Comparison of ENCODE assay signal across 14 cellular contexts in the genomic region with DNA sequence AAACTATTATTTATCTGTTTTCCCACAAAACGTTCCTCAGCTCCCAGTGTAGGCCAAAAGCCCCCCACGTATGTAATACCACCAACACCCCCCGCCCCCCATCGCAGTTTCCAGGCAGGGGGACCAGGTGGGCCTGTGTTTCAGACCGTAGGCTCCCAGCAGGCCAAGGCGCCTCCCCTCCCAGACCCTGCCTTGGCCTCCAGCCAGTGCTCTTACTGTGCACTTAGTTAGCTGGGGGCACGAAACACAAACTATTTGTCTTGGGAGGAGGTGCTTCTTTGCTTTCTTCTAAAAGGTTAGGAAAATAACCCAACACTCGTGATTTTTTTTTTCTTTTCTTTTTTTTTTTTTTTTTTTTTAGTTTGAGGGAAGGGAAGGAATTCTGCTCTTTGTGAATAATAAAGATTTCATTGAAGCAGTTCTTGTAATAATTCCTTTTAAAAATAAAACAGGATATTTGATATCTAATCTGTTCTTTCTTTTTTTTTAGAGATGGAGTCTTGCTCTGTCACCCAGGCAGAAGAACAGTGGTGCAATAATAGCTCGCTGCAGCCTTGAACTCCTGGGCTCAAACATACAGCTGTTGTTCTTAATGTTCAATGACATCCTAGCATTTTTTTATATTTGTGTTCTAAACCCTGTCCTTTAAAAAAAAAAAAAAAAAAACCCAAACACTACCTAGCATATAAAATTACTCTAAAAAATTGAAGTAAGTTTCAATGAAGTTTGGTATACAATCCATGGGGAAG.
"Had no signal": no experiment of that assay in that cellular context is flagged by ENCODE, and none has a peak within 500 bp of the region (broad histone marks: within the 10 kb centered on the region; RNA-seq: fewer than 3 reads in every experiment).

No MANE protein-coding gene starts in this region.

- H3K27ac Mint-ChIP-seq: activated naive CD4-positive, alpha-beta T cell treated with anti-CD3 and anti-CD28 coated beads for 36 hours; activated naive CD8-positive, alpha-beta T cell treated with anti-CD3 and anti-CD28 coated beads, Interleukin-2, amount 50 U/mL, for 24 hours; activated T-helper 2 cell treated with anti-CD3 and anti-CD28 coated beads, Interferon-gamma antibody, Interleukin-2, Interleukin-4, amounts not matched to agents 10 μg/mL and 5 μg/mL and 100 μg/mL, durations not matched to agents 14 hours and 24 hours and 36 hours; natural killer cell treated with Interleukin-12 subunit alpha and Interleukin-12 subunit beta and Interleukin-15 and Interleukin-18, amount 100 ng/mL, for 72 hours; stimulated activated naive CD8-positive, alpha-beta T cell treated with anti-CD3 and anti-CD28 coated beads, Interleukin-15, amount 100 ng/mL, for 72 hours had no signal

- H3K4me3 ChIP-seq: ascending aorta, esophagus muscularis mucosa, psoas muscle, right lobe of liver, spleen had no signal

- H3K27me3 Mint-ChIP-seq: type B pancreatic cell had no signal

- H3K36me3 ChIP-seq: ascending aorta, esophagus muscularis mucosa, right lobe of liver, spleen had no signal

- H3K4me1 Mint-ChIP-seq: activated naive CD8-positive, alpha-beta T cell treated with anti-CD3 and anti-CD28 coated beads, Interleukin-2, amount 50 U/mL, for 24 hours; stimulated activated naive CD8-positive, alpha-beta T cell treated with anti-CD3 and anti-CD28 coated beads, Interleukin-15, amount 100 ng/mL, for 72 hours had no signal

- H3K9me3 Mint-ChIP-seq: activated naive CD4-positive, alpha-beta T cell treated with anti-CD3 and anti-CD28 coated beads for 36 hours; activated naive CD8-positive, alpha-beta T cell treated with anti-CD3 and anti-CD28 coated beads, Interleukin-2, amount 50 U/mL, for 24 hours; activated T-helper 2 cell treated with anti-CD3 and anti-CD28 coated beads, Interferon-gamma antibody, Interleukin-2, Interleukin-4, amounts not matched to agents 10 μg/mL and 5 μg/mL and 100 μg/mL, durations not matched to agents 14 hours and 24 hours and 36 hours; natural killer cell treated with Interleukin-12 subunit alpha and Interleukin-12 subunit beta and Interleukin-15 and Interleukin-18, amount 100 ng/mL, for 72 hours; stimulated activated naive CD8-positive, alpha-beta T cell treated with anti-CD3 and anti-CD28 coated beads, Interleukin-15, amount 100 ng/mL, for 72 hours; type B pancreatic cell had no signal

- H3K27ac ChIP-seq: ascending aorta, esophagus muscularis mucosa, psoas muscle, right lobe of liver, spleen, VCaP had no signal

- H3K9me3 ChIP-seq: ascending aorta, esophagus muscularis mucosa, psoas muscle, right lobe of liver, spleen had no signal

- FAIRE-seq: bronchial epithelial cell had no signal

- DNase-seq: activated CD4-positive, alpha-beta T cell treated with anti-CD3 and anti-CD28 coated beads for 1 hour; spleen had no signal

- H3K4me1 ChIP-seq: ascending aorta, psoas muscle, right lobe of liver had no signal

- H3K27me3 ChIP-seq: ascending aorta, esophagus muscularis mucosa, right lobe of liver had no signal

- H3K36me3 Mint-ChIP-seq: natural killer cell treated with Interleukin-12 subunit alpha and Interleukin-12 subunit beta and Interleukin-15 and Interleukin-18, amount 100 ng/mL, for 72 hours; type B pancreatic cell had no signal

- H3K4me3 Mint-ChIP-seq: activated naive CD4-positive, alpha-beta T cell treated with anti-CD3 and anti-CD28 coated beads for 36 hours; activated naive CD8-positive, alpha-beta T cell treated with anti-CD3 and anti-CD28 coated beads, Interleukin-2, amount 50 U/mL, for 24 hours; natural killer cell treated with Interleukin-12 subunit alpha and Interleukin-12 subunit beta and Interleukin-15 and Interleukin-18, amount 100 ng/mL, for 72 hours; stimulated activated naive CD8-positive, alpha-beta T cell treated with anti-CD3 and anti-CD28 coated beads, Interleukin-15, amount 100 ng/mL, for 72 hours; type B pancreatic cell had no signal
